In genomic region chr14:91649930-91650329, GRCh38 we compare ENCODE assay signal across 8 cellular contexts.
DNase-seq lines count a peak whose midpoint lies in the region; ATAC-seq and TF ChIP-seq lines count a peak whose summit lies in the region.

No MANE protein-coding gene starts in this region.

- H4K5ac ChIP-seq in H9 (ENCODE audit: insufficient read length, low read depth, low read length) = no peak overlapping the region

- H2AK5ac ChIP-seq in H9 (ENCODE audit: insufficient read length, low read length) = no peak overlapping the region

- H3K4me3 ChIP-seq in gastroesophageal sphincter = no peak overlapping the region

- no peaks in the 10 kb centered on the region for H3K36me3 ChIP-seq in gastroesophageal sphincter

- H2BK15ac ChIP-seq in H9 (ENCODE audit: low read depth, low read length) = no peak overlapping the region

- no peak overlapping the region for H3K4me3 Mint-ChIP-seq in H9

- H3K27me3 ChIP-seq in H9 (ENCODE audit: insufficient read depth, low read length) = no peaks in the 10 kb centered on the region
- peaks cover 5% of the 10 kb centered on the region for H3K27me3 ChIP-seq in gastroesophageal sphincter

- no peak overlapping the region for H4K8ac ChIP-seq in H9 (replicated peaks; ENCODE audit: insufficient read length, low read depth, low read length)

- TF ChIP-seq CTCF in H9 (conservative IDR thresholded peaks at IDR 0.05) = peak; percentile 70
- peak; percentile 32 to 70 (median 60) for TF ChIP-seq CTCF in gastroesophageal sphincter (IDR thresholded peaks at IDR 0.05)

- no CpG with 5 or more reads among the region's 2 CpGs for WGBS in H9 (ENCODE audit: extremely low coverage, insufficient read length, low lambda C conversion rate)
- WGBS in gastroesophageal sphincter (ENCODE audit: low coverage in 1 of 2), 2 donors = 8 to 15% methylated on average over 2 of the region's 2 CpGs

- H3K18ac ChIP-seq in H9 (ENCODE audit: insufficient read length, low read depth, low read length) = no peak overlapping the region

- no peak for TF ChIP-seq POLR2A in gastroesophageal sphincter (IDR thresholded peaks at IDR 0.05)

- H3K23ac ChIP-seq in H9 (ENCODE audit: insufficient read length, low read depth, low read length) = no peak overlapping the region

- no peak overlapping the region for H3K56ac ChIP-seq in H9 (ENCODE audit: insufficient read length, low read depth, low read length)

- H2BK20ac ChIP-seq in H9 (ENCODE audit: low read depth, low read length, poor library complexity, severe bottlenecking) = no peak overlapping the region

- H2BK12ac ChIP-seq in H9 (ENCODE audit: insufficient read length, low read depth, low read length) = no peak overlapping the region

- DNase-seq in NCI-H345 (lab: John Stamatoyannopoulos, UW) = peak; percentile 19
- DNase-seq in NCI-H345 treated with DMSO at 0.1 percent for 48 hours (lab: John Stamatoyannopoulos, UW; ENCODE audit: unreplicated experiment) = no peak
- no peak for DNase-seq in H9
- DNase-seq in SW480 (ENCODE audit: low spot score) = peak; percentile 51
- peak; percentile 2 for DNase-seq in stimulated activated CD8-positive, alpha-beta memory T cell treated with anti-CD3 and anti-CD28 coated beads, Interleukin-15, amount 100 ng/mL, for 1 hour (ENCODE audit: low read depth)
- no peak for DNase-seq in DMS153 treated with DMSO at 0.1 percent for 48 hours (lab: John Stamatoyannopoulos, UW; ENCODE audit: unreplicated experiment)

- peaks cover 0 to 5% (median 3%) of the 10 kb centered on the region in 3 experiments; a peak in 3 of 7 replicates for H3K36me3 Mint-ChIP-seq in H9 (ENCODE audit: insufficient read depth in 1 of 3, low read depth in 3 of 3)

- TF ChIP-seq EP300 in gastroesophageal sphincter (IDR thresholded peaks at IDR 0.05) = no peak

- no peaks in the 10 kb centered on the region for H3K23me2 ChIP-seq in H9 (ENCODE audit: insufficient read length, low read depth, low read length, poor library complexity, severe bottlenecking)

- no peak overlapping the region for H3K14ac ChIP-seq in H9 (ENCODE audit: insufficient read depth, low read length)

- peaks cover 5 to 6% of the 10 kb centered on the region in 2 experiments for H3K4me1 Mint-ChIP-seq in H9

- no peaks in the 10 kb centered on the region for H4K20me1 ChIP-seq in H9 (ENCODE audit: control insufficient read depth, insufficient read depth, insufficient read length)

- H2BK5ac ChIP-seq in H9 (ENCODE audit: insufficient read length, low read length) = no peak overlapping the region

- peaks cover 0 to 6% of the 10 kb centered on the region in 2 experiments; a peak in 2 of 5 replicates for H3K9me3 Mint-ChIP-seq in H9

- H3K9me3 ChIP-seq in H9 (ENCODE audit: control insufficient read depth, low read depth, low read length) = no peaks in the 10 kb centered on the region
- no peaks in the 10 kb centered on the region for H3K9me3 ChIP-seq in gastroesophageal sphincter

- no peak overlapping the region for H3K4ac ChIP-seq in H9 (ENCODE audit: low read depth, low read length)

- no peak for ATAC-seq in gastroesophageal sphincter
- no peak for ATAC-seq in HG02981 (IDR thresholded peaks at IDR 0.05; ENCODE audit: unreplicated experiment)

- no peaks in the 10 kb centered on the region for H3K79me1 ChIP-seq in H9 (ENCODE audit: insufficient read depth, low read depth, low read length, poor library complexity, severe bottlenecking)

- no peaks in the 10 kb centered on the region for H3K4me1 ChIP-seq in H9 (ENCODE audit: insufficient read depth, low read length)
- H3K4me1 ChIP-seq in gastroesophageal sphincter = no peaks in the 10 kb centered on the region

- H2AFZ ChIP-seq in H9 (ENCODE audit: low read length) = no peak overlapping the region

- H3T11ph ChIP-seq in H9 (ENCODE audit: low read length) = no peak overlapping the region

- H3K27me3 Mint-ChIP-seq in H9 (ENCODE audit: low read depth) = peaks cover 4% of the 10 kb centered on the region

- no peak overlapping the region for H2BK120ac ChIP-seq in H9 (ENCODE audit: low read depth, low read length, poor library complexity, severe bottlenecking)

- H3K79me2 ChIP-seq in H9 (ENCODE audit: insufficient read depth, low read length) = no peaks in the 10 kb centered on the region

- H3K4me2 ChIP-seq in H9 (ENCODE audit: insufficient read depth, insufficient read length, low read length) = no peak overlapping the region

- H4K91ac ChIP-seq in H9 (ENCODE audit: insufficient read length, low read depth, low read length) = no peak overlapping the region

- no peak overlapping the region for H3K9ac ChIP-seq in H9 (ENCODE audit: extremely low read depth, insufficient read length, low read length)

- H3K27ac ChIP-seq in H9 (ENCODE audit: insufficient read length, low read depth, low read length) (no peak overlapping the region), gastroesophageal sphincter (no peak overlapping the region)

- no peak overlapping the region for H3K27ac Mint-ChIP-seq in H9

Comparison
In these comparisons a context has a peak if more than half of its experiments do, and no peak if none do; other contexts are left out.
1. DNase-seq: peak in NCI-H345 (single experiment), SW480 (single experiment) and stimulated activated CD8-positive, alpha-beta memory T cell treated with anti-CD3 and anti-CD28 coated beads, Interleukin-15, amount 100 ng/mL, for 1 hour (single experiment); none in NCI-H345 treated with DMSO at 0.1 percent for 48 hours (single experiment), H9 (single experiment) and DMS153 treated with DMSO at 0.1 percent for 48 hours (single experiment).